In the genomic region with DNA sequence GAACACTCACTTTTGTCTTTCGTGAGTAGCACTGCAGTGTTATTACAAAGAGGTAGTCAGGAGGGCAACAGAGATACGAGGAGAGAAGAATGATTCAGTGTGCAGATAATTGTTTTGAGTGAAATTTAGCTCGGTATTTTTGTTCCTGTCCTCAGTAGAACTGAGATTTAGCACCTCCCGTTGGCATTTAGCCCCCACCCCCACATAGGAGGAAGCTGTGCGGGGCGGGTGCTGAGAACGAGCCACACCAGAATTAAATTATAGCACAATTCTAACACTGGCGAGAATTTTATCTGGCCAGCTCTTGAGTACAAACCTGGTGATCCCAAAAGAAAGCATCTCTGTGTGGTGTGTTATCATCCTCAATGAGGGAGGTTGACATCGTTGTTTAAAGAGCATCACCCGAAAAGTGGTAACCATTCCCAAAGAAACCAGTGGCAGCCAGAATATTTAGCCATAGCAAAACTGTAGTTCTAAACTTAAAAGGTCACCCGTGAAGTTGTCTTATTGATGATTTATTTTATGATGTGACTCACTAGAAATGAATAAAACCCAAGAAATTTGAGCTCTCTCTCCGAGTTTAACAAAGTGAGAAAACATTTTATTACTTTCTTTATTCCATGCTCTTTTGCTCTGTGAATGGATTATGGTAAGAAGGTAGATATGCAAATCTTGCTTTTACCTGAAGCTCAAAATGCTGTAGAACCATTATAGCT, we compare ENCODE assay signal across 14 cellular contexts.
"Had no signal": no experiment of that assay in that cellular context is flagged by ENCODE, and none has a peak within 500 bp of the region (broad histone marks: within the 10 kb centered on the region; RNA-seq: fewer than 3 reads in every experiment).

No MANE protein-coding gene starts in this region.

- H3K9me3 ChIP-seq: lower lobe of right lung, neutrophil, suprapubic skin, upper lobe of left lung had no signal

- DNase-seq: activated B cell treated with CpG ODN at 0.5 μM for 24 hours; activated naive CD4-positive, alpha-beta T cell treated with anti-CD3 and anti-CD28 coated beads, Interleukin-2, amount 10 ng/mL, durations not matched to agents 7 days and 5 days; brain microvascular endothelial cell; dermis blood vessel endothelial cell; glutamatergic neuron; lower lobe of right lung; midbrain; naive thymus-derived CD4-positive, alpha-beta T cell; stimulated activated CD4-positive, alpha-beta T cell treated with anti-CD3 and anti-CD28 coated beads, Interleukin-2, amount 100 ng/mL, for 48 hours; stimulated activated naive CD8-positive, alpha-beta T cell treated with anti-CD3 and anti-CD28 coated beads, Interleukin-15, Interleukin-2, amounts not matched to agents 100 U/mL and 50 U/mL, for 24 hours; T-helper 17 cell; upper lobe of left lung had no signal

- H3K27me3 ChIP-seq: brain microvascular endothelial cell, neutrophil, suprapubic skin, upper lobe of left lung had no signal

- H3K27ac ChIP-seq: brain microvascular endothelial cell, lower lobe of right lung, neutrophil, suprapubic skin, upper lobe of left lung had no signal

- H3K4me1 ChIP-seq: lower lobe of right lung, suprapubic skin, upper lobe of left lung had no signal

- H3K36me3 ChIP-seq: brain microvascular endothelial cell, lower lobe of right lung, neutrophil, suprapubic skin, upper lobe of left lung had no signal

- H3K4me3 ChIP-seq: lower lobe of right lung, suprapubic skin, upper lobe of left lung had no signal
